Comparison of ENCODE assay signal across 3 cellular contexts in genomic region chr1:209720826-209721225, GRCh38.
TF ChIP-seq lines count a peak whose summit lies in the region.

No MANE protein-coding gene starts in this region.

TF ChIP-seq in liver, 16 proteins besides CTCF, POLR2A, EP300 and RAD21:
- no peak for TF ChIP-seq RXRA (IDR thresholded peaks at IDR 0.05)
- TF ChIP-seq HNF4A (conservative IDR thresholded peaks at IDR 0.05): no peak
- TF ChIP-seq ZBTB33 (IDR thresholded peaks at IDR 0.05): no peak
- no peak for TF ChIP-seq FOXA1 (IDR thresholded peaks at IDR 0.05)
- no peak for TF ChIP-seq FOXA2 (IDR thresholded peaks at IDR 0.05)
- no peak for TF ChIP-seq MAX (IDR thresholded peaks at IDR 0.05)

TF ChIP-seq in HepG2, 621 proteins besides CTCF, POLR2A, EP300 and RAD21:
- no peak for TF ChIP-seq ZNF484 (CRISPR knock-in tag; IDR thresholded peaks at IDR 0.05; ENCODE audit: borderline replicate concordance, low read depth)
- TF ChIP-seq PHF5A (CRISPR knock-in tag; IDR thresholded peaks at IDR 0.05; ENCODE audit: low read depth, unreplicated experiment): no peak
- TF ChIP-seq ZNF800 (CRISPR knock-in tag; IDR thresholded peaks at IDR 0.05): no peak
- TF ChIP-seq SP5 (CRISPR knock-in tag; IDR thresholded peaks at IDR 0.05; ENCODE audit: borderline replicate concordance, low read depth): no peak
- no peak for TF ChIP-seq ZNF670 (CRISPR knock-in tag; IDR thresholded peaks at IDR 0.05; ENCODE audit: borderline replicate concordance)
- no peak for TF ChIP-seq CREM (IDR thresholded peaks at IDR 0.05)
- no peak for TF ChIP-seq CREM (CRISPR knock-in tag; IDR thresholded peaks at IDR 0.05)
- TF ChIP-seq FOXA3 (CRISPR knock-in tag; IDR thresholded peaks at IDR 0.05): no peak
- TF ChIP-seq DR1 (CRISPR knock-in tag; IDR thresholded peaks at IDR 0.05): no peak
- TF ChIP-seq TEAD2 (CRISPR knock-in tag; IDR thresholded peaks at IDR 0.05): no peak
- TF ChIP-seq ZBTB3 (CRISPR knock-in tag; IDR thresholded peaks at IDR 0.05; ENCODE audit: borderline replicate concordance, low read depth): no peak
- no peak for TF ChIP-seq CERS6 (CRISPR knock-in tag; IDR thresholded peaks at IDR 0.05)
- TF ChIP-seq ATF5 (CRISPR knock-in tag; IDR thresholded peaks at IDR 0.05; ENCODE audit: low read depth): no peak
- TF ChIP-seq PRPF4 (IDR thresholded peaks at IDR 0.05; ENCODE audit: low read depth, low read length, poor library complexity, severe bottlenecking): no peak
- no peak for TF ChIP-seq ZNF577 (CRISPR knock-in tag; IDR thresholded peaks at IDR 0.05; ENCODE audit: borderline replicate concordance, low read depth)
- TF ChIP-seq TFDP1 (CRISPR knock-in tag; IDR thresholded peaks at IDR 0.05; ENCODE audit: borderline replicate concordance): no peak
TF ChIP-seq in HepG2: peak in this region for 0.

TF ChIP-seq in SK-N-SH treated with all-trans-retinoic acid at 6 μM for 48 hours, 23 proteins besides CTCF, POLR2A, EP300 and RAD21:
- TF ChIP-seq TOX (CRISPR knock-in tag; IDR thresholded peaks at IDR 0.05; ENCODE audit: borderline replicate concordance) (no peak), TCF4 (CRISPR knock-in tag; IDR thresholded peaks at IDR 0.05; ENCODE audit: borderline replicate concordance) (no peak), CSRNP3 (CRISPR knock-in tag; IDR thresholded peaks at IDR 0.05) (no peak), OSR1 (CRISPR knock-in tag; IDR thresholded peaks at IDR 0.05) (no peak), ZFP3 (CRISPR knock-in tag; IDR thresholded peaks at IDR 0.05) (no peak), GLIS3 (CRISPR knock-in tag; IDR thresholded peaks at IDR 0.05) (no peak), BACH2 (CRISPR knock-in tag; IDR thresholded peaks at IDR 0.05; ENCODE audit: borderline replicate concordance) (no peak), CSDC2 (CRISPR knock-in tag; IDR thresholded peaks at IDR 0.05) (no peak), ZNF565 (CRISPR knock-in tag; conservative IDR thresholded peaks at IDR 0.05; ENCODE audit: low read depth) (no peak), ARNTL (CRISPR knock-in tag; IDR thresholded peaks at IDR 0.05; ENCODE audit: borderline replicate concordance, low read depth) (no peak), ISL1 (CRISPR knock-in tag; IDR thresholded peaks at IDR 0.05) (no peak), ZFP30 (CRISPR knock-in tag; IDR thresholded peaks at IDR 0.05) (no peak), PATZ1 (CRISPR knock-in tag; IDR thresholded peaks at IDR 0.05; ENCODE audit: borderline replicate concordance) (no peak), TSHZ2 (CRISPR knock-in tag; IDR thresholded peaks at IDR 0.05) (no peak), SNAI2 (CRISPR knock-in tag; IDR thresholded peaks at IDR 0.05) (no peak), POU6F1 (CRISPR knock-in tag; IDR thresholded peaks at IDR 0.05; ENCODE audit: borderline replicate concordance, low read depth) (no peak), PPARA (CRISPR knock-in tag; IDR thresholded peaks at IDR 0.05; ENCODE audit: borderline replicate concordance) (no peak), CREB5 (CRISPR knock-in tag; IDR thresholded peaks at IDR 0.05; ENCODE audit: low read depth) (no peak)
